In the genomic region with DNA sequence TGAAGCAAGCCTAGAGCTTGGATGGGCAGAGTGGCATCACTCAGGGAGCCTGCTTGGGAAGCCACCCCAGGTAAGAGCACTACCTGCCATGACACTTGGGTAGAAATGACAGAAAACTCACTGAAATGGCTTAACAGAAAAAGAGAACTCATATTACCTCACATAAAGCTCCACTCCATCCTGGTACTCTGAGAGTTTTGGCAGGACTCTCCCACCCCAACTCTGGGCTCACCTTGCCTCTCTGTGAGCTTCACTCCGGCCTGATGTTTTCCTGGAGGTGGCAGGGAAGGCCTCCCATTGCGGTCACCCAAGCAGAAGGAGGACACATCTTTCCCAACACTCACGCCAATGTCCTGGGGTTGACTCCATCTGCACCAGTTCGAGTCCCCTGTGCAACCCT, we compare ENCODE assay signal across 24 cellular contexts.
"Had no signal": no experiment of that assay in that cellular context is flagged by ENCODE, and none has a peak within 500 bp of the region (broad histone marks: within the 10 kb centered on the region; RNA-seq: fewer than 3 reads in every experiment).

No MANE protein-coding gene starts in this region.

- H3K4me1 ChIP-seq: SJCRH30 had no signal

- ATAC-seq: K562, Panc1, PC-3, Right ventricle myocardium inferior, SK-N-SH treated with all-trans-retinoic acid at 6 μM for 48 hours had no signal

- H3K27me3 ChIP-seq: SJCRH30 had no signal

- DNase-seq: Kasumi-1, NCI-H1092, NCI-H1105 treated with DMSO at 0.1 percent for 48 hours, NCI-H1436, NCI-H187, NCI-H2029, NCI-H2081 treated with DMSO at 0.1 percent for 48 hours, NCI-H2171, NCI-H226, NCI-H446, NCI-H510A, NCI-H524 treated with DMSO at 0.1 percent for 48 hours, NCI-H774, PC-3, SHP77 treated with DMSO at 0.1 percent for 48 hours, SJCRH30 had no signal

- H3K4me3 ChIP-seq: K562, SJCRH30 had no signal

- H3K9ac ChIP-seq: KMS-11 had no signal

- H3K27me3 Mint-ChIP-seq: IgD-negative memory B cell had no signal

- H3K36me3 Mint-ChIP-seq: IgD-negative memory B cell had no signal

- H3K36me3 ChIP-seq: SJCRH30 had no signal

- H3K4me3 Mint-ChIP-seq: IgD-negative memory B cell had no signal

- H3K27ac ChIP-seq: HL-60, KMS-11, RWPE1, SJCRH30 had no signal

- H3K27ac Mint-ChIP-seq: IgD-negative memory B cell had no signal

- H3K4me2 ChIP-seq: KMS-11 had no signal
